16 cellular contexts compared by ENCODE assay signal in genomic region chr10:112816033-112816430, GRCh38.
DNase-seq lines count a peak whose midpoint lies in the region; ATAC-seq and TF ChIP-seq lines count a peak whose summit lies in the region.
"Had no signal": no experiment of that assay in that cellular context is flagged by ENCODE, and none has a peak within 500 bp of the region (broad histone marks: within the 10 kb centered on the region; RNA-seq: fewer than 3 reads in every experiment).

No MANE protein-coding gene starts in this region.

- CTCF ChIA-PET in CD4-positive, alpha-beta T cell (lab: Charles Lee), result no interaction called here

- H3K27ac ChIP-seq in mesodermal cell (ENCODE audit: low read depth, low read length, severe bottlenecking), result peak overlapping the region; percentile 79
- peak overlapping the region; percentile 2 for H3K27ac ChIP-seq in stomach smooth muscle (ENCODE audit: low read length)
- no peak overlapping the region for H3K27ac ChIP-seq in CD4-positive, alpha-beta T cell (ENCODE audit: low read depth, low read length)
- H3K27ac ChIP-seq: 22Rv1, upper lobe of left lung had no signal

- no peaks in the 10 kb centered on the region for H3K9me3 Mint-ChIP-seq in T-helper 1 cell treated with Interleukin-12 subunit alpha and Interleukin-12 subunit beta and Interleukin-4 antibody, amounts not matched to agents 30 μg/mL and 1 μg/mL, for 36 hours
- H3K9me3 Mint-ChIP-seq in chondrocyte (ENCODE audit: low read depth), result no peaks in the 10 kb centered on the region
- H3K9me3 Mint-ChIP-seq in CD4-positive, alpha-beta T cell, result no peaks in the 10 kb centered on the region
- H3K9me3 Mint-ChIP-seq: activated naive CD8-positive, alpha-beta T cell treated with anti-CD3 and anti-CD28 coated beads, Interleukin-2, amount 10 ng/mL, durations not matched to agents 7 days and 5 days; stimulated activated naive B cell treated with anti-CD40 and anti-IgM and Interleukin-4, amounts not matched to agents 10 μg/mL and 1 μg/mL and 100 μg/mL, for 72 hours had no signal

- H3K4me3 ChIP-seq in mesodermal cell (ENCODE audit: extremely low read depth, insufficient read depth, low read length, poor library complexity, severe bottlenecking), result no peak overlapping the region
- no peak overlapping the region for H3K4me3 ChIP-seq in stomach smooth muscle (ENCODE audit: low read length in 2 of 2)
- H3K4me3 ChIP-seq: upper lobe of left lung had no signal

- no peaks in the 10 kb centered on the region for H3K9me3 ChIP-seq in mesodermal cell (ENCODE audit: control insufficient read depth, low read length)
- H3K9me3 ChIP-seq in stomach smooth muscle (ENCODE audit: control insufficient read depth in 2 of 2, low read length in 2 of 2), result no peaks in the 10 kb centered on the region
- H3K9me3 ChIP-seq in CD4-positive, alpha-beta T cell (ENCODE audit: control insufficient read depth, low read length), result no peaks in the 10 kb centered on the region
- H3K9me3 ChIP-seq: SK-N-SH, upper lobe of left lung had no signal

- no peaks in the 10 kb centered on the region for H3K27me3 ChIP-seq in stomach smooth muscle (ENCODE audit: control insufficient read depth in 1 of 2, insufficient read depth in 2 of 2, low read length in 2 of 2)
- no peaks in the 10 kb centered on the region for H3K27me3 ChIP-seq in CD4-positive, alpha-beta T cell (ENCODE audit: control insufficient read depth, insufficient read depth, low read length)
- H3K27me3 ChIP-seq: upper lobe of left lung had no signal

- no peak overlapping the region for H3K9ac ChIP-seq in stomach smooth muscle (ENCODE audit: low read length in 2 of 2)
- H3K9ac ChIP-seq: SK-N-SH had no signal

- peaks cover 7% of the 10 kb centered on the region for H3K36me3 Mint-ChIP-seq in T-helper 1 cell treated with Interleukin-12 subunit alpha and Interleukin-12 subunit beta and Interleukin-4 antibody, amounts not matched to agents 30 μg/mL and 1 μg/mL, for 36 hours (ENCODE audit: low read depth)
- H3K36me3 Mint-ChIP-seq in chondrocyte (ENCODE audit: low read depth), result no peaks in the 10 kb centered on the region
- H3K36me3 Mint-ChIP-seq in CD4-positive, alpha-beta T cell (ENCODE audit: low read depth), result peaks cover 66% of the 10 kb centered on the region

- peak overlapping the region; percentile 27 for H3K27ac Mint-ChIP-seq in T-helper 1 cell treated with Interleukin-12 subunit alpha and Interleukin-12 subunit beta and Interleukin-4 antibody, amounts not matched to agents 30 μg/mL and 1 μg/mL, for 36 hours
- peak overlapping the region; percentile 90 for H3K27ac Mint-ChIP-seq in chondrocyte (ENCODE audit: unreplicated experiment)
- no peak overlapping the region for H3K27ac Mint-ChIP-seq in CD4-positive, alpha-beta T cell
- H3K27ac Mint-ChIP-seq: activated naive CD8-positive, alpha-beta T cell treated with anti-CD3 and anti-CD28 coated beads, Interleukin-2, amount 10 ng/mL, durations not matched to agents 7 days and 5 days; B cell; stimulated activated naive B cell treated with anti-CD40 and anti-IgM and Interleukin-4, amounts not matched to agents 10 μg/mL and 1 μg/mL and 100 μg/mL, for 72 hours had no signal

- H3K4me1 Mint-ChIP-seq in T-helper 1 cell treated with Interleukin-12 subunit alpha and Interleukin-12 subunit beta and Interleukin-4 antibody, amounts not matched to agents 30 μg/mL and 1 μg/mL, for 36 hours (ENCODE audit: low read depth), result peaks cover 33% of the 10 kb centered on the region
- H3K4me1 Mint-ChIP-seq in chondrocyte (ENCODE audit: low read depth), result peaks cover 45% of the 10 kb centered on the region
- no peaks in the 10 kb centered on the region for H3K4me1 Mint-ChIP-seq in CD4-positive, alpha-beta T cell (ENCODE audit: low read depth)
- H3K4me1 Mint-ChIP-seq: B cell had no signal

- no peak for DNase-seq in T-helper 1 cell
- no peak for DNase-seq in chondrocyte (ENCODE audit: low spot score)
- no peak for DNase-seq in SK-N-DZ (ENCODE audit: low spot score)
- DNase-seq in CD4-positive, alpha-beta T cell, result no peak
- DNase-seq: activated naive CD8-positive, alpha-beta T cell treated with anti-CD3 and anti-CD28 coated beads, Interleukin-2, amount 10 ng/mL, durations not matched to agents 7 days and 5 days; NCI-H1436 treated with DMSO at 0.1 percent for 48 hours; right cardiac atrium; SK-N-SH; stimulated activated naive B cell treated with anti-CD40 and anti-IgM and Interleukin-4, amounts not matched to agents 10 μg/mL and 1 μg/mL and 100 μg/mL, for 72 hours had no signal

- H3K36me3 ChIP-seq in mesodermal cell (ENCODE audit: control insufficient read depth, insufficient read depth, low read length) (peaks cover 10% of the 10 kb centered on the region), stomach smooth muscle (ENCODE audit: control insufficient read depth in 2 of 2, insufficient read depth in 2 of 2, low read length in 2 of 2) (no peaks in the 10 kb centered on the region)
- H3K36me3 ChIP-seq: upper lobe of left lung had no signal

- no peak for ATAC-seq in HG03342 (IDR thresholded peaks at IDR 0.05; ENCODE audit: unreplicated experiment)
- ATAC-seq in CD4-positive, alpha-beta T cell (ENCODE audit: poor library complexity), result no peak
- ATAC-seq: stimulated activated naive B cell treated with anti-CD40 and anti-IgM and Interleukin-4, amounts not matched to agents 10 μg/mL and 1 μg/mL and 100 μg/mL, for 72 hours had no signal

- no peaks in the 10 kb centered on the region for H3K27me3 Mint-ChIP-seq in T-helper 1 cell treated with Interleukin-12 subunit alpha and Interleukin-12 subunit beta and Interleukin-4 antibody, amounts not matched to agents 30 μg/mL and 1 μg/mL, for 36 hours (ENCODE audit: low read depth)
- no peaks in the 10 kb centered on the region for H3K27me3 Mint-ChIP-seq in chondrocyte (ENCODE audit: low read depth)
- H3K27me3 Mint-ChIP-seq in CD4-positive, alpha-beta T cell, result no peaks in the 10 kb centered on the region
- H3K27me3 Mint-ChIP-seq: activated naive CD8-positive, alpha-beta T cell treated with anti-CD3 and anti-CD28 coated beads, Interleukin-2, amount 10 ng/mL, durations not matched to agents 7 days and 5 days; B cell; stimulated activated naive B cell treated with anti-CD40 and anti-IgM and Interleukin-4, amounts not matched to agents 10 μg/mL and 1 μg/mL and 100 μg/mL, for 72 hours had no signal

- H3K4me3 Mint-ChIP-seq in T-helper 1 cell treated with Interleukin-12 subunit alpha and Interleukin-12 subunit beta and Interleukin-4 antibody, amounts not matched to agents 30 μg/mL and 1 μg/mL, for 36 hours, result no peak overlapping the region
- peak overlapping the region; percentile 29 for H3K4me3 Mint-ChIP-seq in chondrocyte (ENCODE audit: unreplicated experiment)
- no peak overlapping the region for H3K4me3 Mint-ChIP-seq in CD4-positive, alpha-beta T cell
- H3K4me3 Mint-ChIP-seq: activated naive CD8-positive, alpha-beta T cell treated with anti-CD3 and anti-CD28 coated beads, Interleukin-2, amount 10 ng/mL, durations not matched to agents 7 days and 5 days; B cell; stimulated activated naive B cell treated with anti-CD40 and anti-IgM and Interleukin-4, amounts not matched to agents 10 μg/mL and 1 μg/mL and 100 μg/mL, for 72 hours had no signal

- WGBS in mesodermal cell (ENCODE audit: insufficient coverage in 2 of 2), 2 experiments, result 85 to 88% methylated on average over 1 to 2 of the region's 4 CpGs

- POLR2A ChIA-PET in CD4-positive, alpha-beta T cell (lab: Charles Lee), result no interaction called here

- peaks cover 68% of the 10 kb centered on the region for H3K4me1 ChIP-seq in mesodermal cell (ENCODE audit: control insufficient read depth, insufficient read depth, low read length, poor library complexity, severe bottlenecking)
- peaks cover 5% of the 10 kb centered on the region for H3K4me1 ChIP-seq in stomach smooth muscle (ENCODE audit: control insufficient read depth, insufficient read depth, low read length)

- intact Hi-C loops in CD4-positive, alpha-beta T cell (cut with DNase I, micrococcal nuclease), result no loop called here

- TF ChIP-seq CTCF in chondrocyte (IDR thresholded peaks at IDR 0.05), result no peak
- TF ChIP-seq CTCF in CD4-positive, alpha-beta T cell (IDR thresholded peaks at IDR 0.05), result no peak
